ENCODE assay signal across 1 cellular context in the genomic region with DNA sequence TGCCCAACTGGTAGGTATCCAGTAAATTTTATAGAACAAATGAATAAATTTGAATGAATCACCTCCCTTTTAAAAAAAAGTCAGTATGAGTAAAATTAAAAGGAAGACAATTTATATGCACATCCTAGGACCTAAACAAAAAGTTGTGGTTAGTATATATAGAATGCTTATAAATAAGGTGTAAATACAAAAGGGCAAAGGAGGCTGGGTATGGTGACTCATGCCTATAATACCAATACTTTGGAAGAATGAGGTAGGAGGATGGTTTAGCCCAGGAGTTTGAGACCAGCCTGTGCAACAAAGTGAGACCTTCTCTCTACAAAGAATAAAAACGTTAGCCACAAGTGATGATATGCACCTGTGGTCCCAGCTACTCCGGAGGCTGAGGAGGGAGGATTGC.
TF ChIP-seq lines count a peak whose summit lies in the region.

No MANE protein-coding gene starts in this region.

TF ChIP-seq in A549, 52 proteins besides CTCF, POLR2A, EP300 and RAD21:
- no peak for TF ChIP-seq FOSL2 (IDR thresholded peaks at IDR 0.05)
- TF ChIP-seq FOSL2 (CRISPR knock-in tag; IDR thresholded peaks at IDR 0.05): peak; percentile 37; the same call in 1 of the 2 replicates
- TF ChIP-seq ZFP36 (IDR thresholded peaks at IDR 0.05; ENCODE audit: borderline replicate concordance, partially characterized antibody): no peak
